ENCODE assay signal across 10 cellular contexts in the genomic region with DNA sequence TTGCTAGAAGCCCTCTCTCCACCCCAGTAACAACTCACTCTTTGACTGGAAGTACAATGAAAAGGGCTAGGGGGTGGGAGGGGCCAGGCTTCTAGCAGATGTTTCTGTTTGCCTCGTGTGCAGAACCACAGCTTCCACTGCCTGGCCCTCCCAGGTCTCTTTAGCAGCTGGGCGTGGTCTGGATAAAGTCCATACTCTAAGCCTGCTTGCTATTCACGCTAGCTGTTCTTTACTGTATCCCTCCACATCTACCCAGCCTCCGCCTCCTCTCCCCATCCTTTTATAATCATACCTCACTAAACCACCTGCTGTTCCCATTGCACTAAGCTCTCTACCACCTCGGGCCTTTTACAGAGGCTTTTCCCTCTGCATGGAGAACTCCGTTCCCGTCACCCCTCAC.
A peak's percentile ranks its signal among the peaks of the same experiment; 100 is the strongest.
DNase-seq lines count a peak whose midpoint lies in the region; ATAC-seq and TF ChIP-seq lines count a peak whose summit lies in the region.
"Had no signal": no experiment of that assay in that cellular context is flagged by ENCODE, and none has a peak within 500 bp of the region (broad histone marks: within the 10 kb centered on the region; RNA-seq: fewer than 3 reads in every experiment).

No MANE protein-coding gene starts in this region.

- H3K36me3 ChIP-seq in A673 (ENCODE audit: insufficient read depth, low read length, poor library complexity, severe bottlenecking): no peaks in the 10 kb centered on the region

- intact Hi-C loops in A673 (cut with micrococcal nuclease; ENCODE audit: unreplicated experiment): no loop called here

- no peak for ATAC-seq in HG02870 (IDR thresholded peaks at IDR 0.05; ENCODE audit: unreplicated experiment)
- ATAC-seq in HG03045 (IDR thresholded peaks at IDR 0.05; ENCODE audit: unreplicated experiment): no peak

- H3K9me3 Mint-ChIP-seq in HFFc6: peaks cover 5% of the 10 kb centered on the region; the same call in 1 of the 2 replicates

- BruUV-seq in A673 (replicated peaks; lab: Mats Ljungman, UMichigan): no TSS peak

- DNase-seq in A673 (ENCODE audit: low spot score): peak; percentile 59
- DNase-seq in NCI-H2107 treated with DMSO at 0.1 percent for 48 hours (lab: John Stamatoyannopoulos, UW; ENCODE audit: unreplicated experiment): peak; percentile 89
- DNase-seq in medulla oblongata (ENCODE audit: extremely low spot score): no peak
- no peak for DNase-seq in HFFc6
- DNase-seq: GF-D8 had no signal

- H3K27ac Mint-ChIP-seq in HFFc6: no peak overlapping the region

- no peaks in the 10 kb centered on the region for H3K27me3 ChIP-seq in A673 (replicated peaks; ENCODE audit: insufficient read depth, low read depth, low read length, poor library complexity)

- no peak overlapping the region for H3K4me3 Mint-ChIP-seq in HFFc6

- H3K27ac ChIP-seq in A673 (ENCODE audit: low read depth, low read length, poor library complexity, severe bottlenecking) (no peak overlapping the region), angular gyrus (ENCODE audit: low read depth, low read length) (peak overlapping the region; percentile 64)
- H3K27ac ChIP-seq: HL-60 had no signal

- peak; percentile 29 for TF ChIP-seq POLR2A in GM19099 (IDR thresholded peaks at IDR 0.05; ENCODE audit: extremely low read depth, insufficient read length, low read depth)

- no peak overlapping the region for H3K4me3 ChIP-seq in A673 (ENCODE audit: low read depth, low read length, poor library complexity, severe bottlenecking)

- peaks cover 6% of the 10 kb centered on the region for H3K27me3 Mint-ChIP-seq in HFFc6 (ENCODE audit: insufficient read depth)

- TF ChIP-seq CTCF in A673 (conservative IDR thresholded peaks at IDR 0.05; ENCODE audit: low read depth, low read length): no peak
- no peak for TF ChIP-seq CTCF in HFFc6 (IDR thresholded peaks at IDR 0.05)

- H3K4me1 ChIP-seq in A673 (ENCODE audit: insufficient read depth, low read length, poor library complexity, severe bottlenecking): peaks cover 12% of the 10 kb centered on the region

- H3K36me3 Mint-ChIP-seq in HFFc6 (ENCODE audit: low read depth): no peaks in the 10 kb centered on the region; the same call in 1 of the 2 replicates

- POLR2A ChIA-PET in A673 (lab: Charles Lee; ENCODE audit: low non-redundant PET): no interaction called here

- CTCF ChIA-PET in A673 (lab: Charles Lee): no interaction called here

- H3K9me3 ChIP-seq in A673 (ENCODE audit: low read depth, low read length, poor library complexity, severe bottlenecking): no peaks in the 10 kb centered on the region

- H3K4me1 Mint-ChIP-seq in HFFc6 (ENCODE audit: low read depth): no peaks in the 10 kb centered on the region

Comparison
In these comparisons a context has a peak if more than half of its experiments do, and no peak if none do; other contexts are left out.
1. DNase-seq: peak in A673 (single experiment) and NCI-H2107 treated with DMSO at 0.1 percent for 48 hours (single experiment); none in medulla oblongata (single experiment) and HFFc6 (single experiment).